ENCODE assay signal across 10 cellular contexts in genomic region chr7:73429218-73429617, GRCh38. TPM values are rescaled to one million over a fixed set of nuclear protein-coding genes. Genes with fewer than 3 reads are reported as not detected.
DNase-seq lines count a peak whose midpoint lies in the region; ATAC-seq and TF ChIP-seq lines count a peak whose summit lies in the region.
"Had no signal": no experiment of that assay in that cellular context is flagged by ENCODE, and none has a peak within 500 bp of the region (broad histone marks: within the 10 kb centered on the region; RNA-seq: fewer than 3 reads in every experiment).

No MANE protein-coding gene starts in this region.

- H2BK5ac ChIP-seq in IMR-90 (ENCODE audit: low read depth, low read length, poor library complexity, severe bottlenecking), result no peak overlapping the region

- H2AFZ ChIP-seq in IMR-90 (replicated peaks; ENCODE audit: low read length, poor library complexity), result peak overlapping the region; percentile 43
- H2AFZ ChIP-seq in osteoblast (ENCODE audit: low read length), result no peak overlapping the region

- TF ChIP-seq POLR2A in IMR-90 (IDR thresholded peaks at IDR 0.05; ENCODE audit: low read depth, low read length), result no peak

- H3K27ac ChIP-seq in IMR-90 (ENCODE audit: insufficient read depth, low read length) (no peak overlapping the region), osteoblast (ENCODE audit: low read depth, low read length) (no peak overlapping the region)

- ATAC-seq in IMR-90 (ENCODE audit: low read depth) (no peak), HG02973 (IDR thresholded peaks at IDR 0.05; ENCODE audit: unreplicated experiment) (no peak), GM19452 (IDR thresholded peaks at IDR 0.05; ENCODE audit: unreplicated experiment) (no peak), HG03378 (IDR thresholded peaks at IDR 0.05; ENCODE audit: unreplicated experiment) (no peak)

- no TSS peak for BruUV-seq in IMR-90 (replicated peaks; lab: Mats Ljungman, UMichigan)

- TF ChIP-seq RAD21 in IMR-90 (IDR thresholded peaks at IDR 0.05; ENCODE audit: low read length), result no peak

- CTCF ChIA-PET in IMR-90 (lab: Yijun Ruan, JAX), result no interaction called here

- H2BK15ac ChIP-seq in IMR-90 (ENCODE audit: low read depth, low read length), result no peak overlapping the region

- H3K4me2 ChIP-seq in IMR-90 (ENCODE audit: low read depth, low read length) (no peak overlapping the region), osteoblast (ENCODE audit: insufficient read depth, low read length) (no peak overlapping the region)

- H3K18ac ChIP-seq in IMR-90 (ENCODE audit: low read depth, low read length), result no peak overlapping the region

- H3K27me3 ChIP-seq in IMR-90 (ENCODE audit: control insufficient read depth, insufficient read depth, low read length), result no peaks in the 10 kb centered on the region
- no peaks in the 10 kb centered on the region for H3K27me3 ChIP-seq in osteoblast (ENCODE audit: insufficient read depth, low read length)

- H4K91ac ChIP-seq in IMR-90 (ENCODE audit: insufficient read depth, low read depth, low read length), result no peak overlapping the region

- H4K20me1 ChIP-seq in IMR-90 (ENCODE audit: insufficient read depth, low read length) (no peaks in the 10 kb centered on the region), osteoblast (ENCODE audit: insufficient read depth, low read length) (no peaks in the 10 kb centered on the region)

- no peaks in the 10 kb centered on the region for H3K79me1 ChIP-seq in IMR-90 (ENCODE audit: low read depth in 1 of 2, low read length in 2 of 2)

- H2AK5ac ChIP-seq in IMR-90 (ENCODE audit: low read depth, low read length), result no peak overlapping the region; the same call in 1 of the 2 replicates

- peak overlapping the region; percentile 55 for H2AK9ac ChIP-seq in IMR-90 (replicated peaks; ENCODE audit: low read depth, low read length, poor library complexity)

- H3K79me2 ChIP-seq in osteoblast (ENCODE audit: insufficient read depth, low read length), result no peaks in the 10 kb centered on the region

- DNase-seq in IMR-90 (peak; percentile 38), NCI-H2171 (lab: John Stamatoyannopoulos, UW) (peak; percentile 83), astrocyte of the hippocampus (ENCODE audit: low read depth, low spot score) (peak; percentile 64), osteoblast (ENCODE audit: insufficient read length, low spot score, missing footprints) (peak; percentile 75)
- DNase-seq: activated CD4-positive, CD25-positive, alpha-beta regulatory T cell treated with anti-CD3 and anti-CD28 coated beads, Interleukin-2, amount 50 U/mL, for 72 hours; Calu3; kidney glomerular epithelial cell had no signal

- no peak overlapping the region for H3K14ac ChIP-seq in IMR-90 (replicated peaks; ENCODE audit: low read depth, low read length)

- no peak overlapping the region for H4K8ac ChIP-seq in IMR-90 (ENCODE audit: low read depth in 2 of 2, low read length in 2 of 2)

- H3K36me3 ChIP-seq in IMR-90 (ENCODE audit: control insufficient read depth, insufficient read depth, low read length) (no peaks in the 10 kb centered on the region), osteoblast (ENCODE audit: insufficient read depth, low read length) (no peaks in the 10 kb centered on the region)

- H3K9me1 ChIP-seq in IMR-90 (ENCODE audit: insufficient read depth, low read length), result no peaks in the 10 kb centered on the region

- H3K9me3 ChIP-seq in IMR-90 (ENCODE audit: control insufficient read depth, insufficient read depth, low read length) (no peaks in the 10 kb centered on the region), osteoblast (ENCODE audit: low read depth, low read length) (no peaks in the 10 kb centered on the region)

- POLR2A ChIA-PET in IMR-90 (lab: Charles Lee; ENCODE audit: unreplicated experiment), result no interaction called here

- H3K4ac ChIP-seq in IMR-90 (ENCODE audit: low read depth, low read length), result no peak overlapping the region

- H2BK120ac ChIP-seq in IMR-90 (ENCODE audit: low read depth, low read length), result no peak overlapping the region

- TF ChIP-seq CTCF in IMR-90 (conservative IDR thresholded peaks at IDR 0.05; ENCODE audit: low read depth, low read length) (no peak), osteoblast (IDR thresholded peaks at IDR 0.05; ENCODE audit: extremely low read depth, low read depth, low read length) (no peak)

- in situ Hi-C loops in IMR-90 (cut with MboI; ENCODE audit: low sequenced_read_pairs), result no loop called here

- dilution Hi-C loops in IMR-90 (cut with HindIII; ENCODE audit: low sequenced_read_pairs, unreplicated experiment), result no loop called here

- intact Hi-C loops in IMR-90 (cut with micrococcal nuclease), result loop anchor here (5.0 kb wide), 1 partner anchor 77 kb away; no protein-coding TSS in a partner anchor

- H3K23ac ChIP-seq in IMR-90 (ENCODE audit: low read depth, low read length), result no peak overlapping the region

- no peak overlapping the region for H2BK20ac ChIP-seq in IMR-90 (ENCODE audit: low read depth, low read length)

- H3K56ac ChIP-seq in IMR-90 (ENCODE audit: extremely low read depth, insufficient read depth, low read length), result no peak overlapping the region

- no peak overlapping the region for H4K5ac ChIP-seq in IMR-90 (ENCODE audit: low read depth, low read length)

- H3K4me3 ChIP-seq in IMR-90 (ENCODE audit: insufficient read depth, low read depth, low read length), result no peak overlapping the region
- no peak overlapping the region for H3K4me3 ChIP-seq in osteoblast (ENCODE audit: insufficient read depth, low read length)

- H3K9ac ChIP-seq in IMR-90 (ENCODE audit: low read depth, low read length), result no peak overlapping the region

- no CpG with 5 or more reads among the region's 18 CpGs for WGBS in IMR-90 (ENCODE audit: extremely low coverage in 2 of 2, insufficient read length in 1 of 2), 2 experiments

- H3K4me1 ChIP-seq in IMR-90 (ENCODE audit: control insufficient read depth, insufficient read depth, low read length) (no peaks in the 10 kb centered on the region; the same call in 1 of the 2 replicates), osteoblast (ENCODE audit: insufficient read depth, low read length) (no peaks in the 10 kb centered on the region)

TF ChIP-seq in IMR-90, 13 proteins besides CTCF, POLR2A, EP300 and RAD21:
- TF ChIP-seq USF2 (IDR thresholded peaks at IDR 0.05; ENCODE audit: low read depth, low read length), result no peak
- TF ChIP-seq BHLHE40 (IDR thresholded peaks at IDR 0.05; ENCODE audit: low read depth, low read length), result no peak
- TF ChIP-seq RFX5 (IDR thresholded peaks at IDR 0.05; ENCODE audit: low read depth, low read length), result no peak
- no peak for TF ChIP-seq MAZ (IDR thresholded peaks at IDR 0.05; ENCODE audit: borderline replicate concordance, low read depth, low read length)
- TF ChIP-seq MXI1 (IDR thresholded peaks at IDR 0.05; ENCODE audit: borderline replicate concordance, low read depth, low read length), result no peak
- TF ChIP-seq CHD1 (IDR thresholded peaks at IDR 0.05; ENCODE audit: low read depth, low read length), result no peak
- no peak for TF ChIP-seq MAFK (IDR thresholded peaks at IDR 0.05; ENCODE audit: low read depth, low read length)

RNA-seq across cellular contexts. Expression of gene FZD9, which starts 4.4 kb away (rescaled TPM):
- 0.72 and 0.83 TPM in 2 replicates for total RNA-seq in IMR-90 (2012; rRNA removed)
- polyA plus RNA-seq in IMR-90 (2012; rRNA removed), result 1.6 and 1.8 TPM in 2 replicates
- polyA plus RNA-seq in IMR-90 (2012; cell fraction: cytosol; rRNA removed), result 0.81 and 3.3 TPM in 2 replicates
- polyA plus RNA-seq in IMR-90 (2012; cell fraction: nucleus; rRNA removed; ENCODE audit: low replicate concordance), result 0.52 and 1.4 TPM in 2 replicates
- 0.29 and 0.36 TPM in 2 replicates for total RNA-seq in osteoblast
